ENCODE assay signal across 16 cellular contexts in genomic region chr3:128274837-128275236, GRCh38.
DNase-seq lines count a peak whose midpoint lies in the region; ATAC-seq, FAIRE-seq and TF ChIP-seq lines count a peak whose summit lies in the region.
"Had no signal": no experiment of that assay in that cellular context is flagged by ENCODE, and none has a peak within 500 bp of the region (broad histone marks: within the 10 kb centered on the region; RNA-seq: fewer than 3 reads in every experiment).

No MANE protein-coding gene starts in this region.

- no peak overlapping the region for H3K4me3 ChIP-seq in coronary artery
- no peak overlapping the region for H3K4me3 ChIP-seq in psoas muscle

- H3K9me3 Mint-ChIP-seq in activated T-helper 17 cell treated with anti-CD3 and anti-CD28 coated beads, Interleukin-2, amount 50 U/mL, for 72 hours = no peaks in the 10 kb centered on the region

- no peaks in the 10 kb centered on the region for H3K27me3 ChIP-seq in psoas muscle (ENCODE audit: insufficient read depth in 3 of 3, low read length in 2 of 3)

- H3K36me3 ChIP-seq in psoas muscle (ENCODE audit: insufficient read depth in 1 of 2, low read depth in 1 of 2) = no peaks in the 10 kb centered on the region

- H3K27me3 Mint-ChIP-seq in activated T-helper 17 cell treated with anti-CD3 and anti-CD28 coated beads, Interleukin-2, amount 50 U/mL, for 72 hours = no peaks in the 10 kb centered on the region

- no peak overlapping the region for H3K4me3 Mint-ChIP-seq in activated T-helper 17 cell treated with anti-CD3 and anti-CD28 coated beads, Interleukin-2, amount 50 U/mL, for 72 hours

- ATAC-seq in psoas muscle (no peak), HG03097 (IDR thresholded peaks at IDR 0.05; ENCODE audit: low FRiP score, unreplicated experiment) (no peak)
- no peak for ATAC-seq in activated T-helper 17 cell treated with anti-CD3 and anti-CD28 coated beads, Interleukin-2, amount 50 U/mL, for 72 hours (replicated peaks)
- ATAC-seq: HCT116, left colon had no signal

- DNase-seq in AG08396 (ENCODE audit: low spot score) (peak; percentile 80), HTR-8/SVneo (ENCODE audit: insufficient read length, low spot score) (peak; percentile 91), coronary artery (ENCODE audit: low spot score) (peak; percentile 43), kidney glomerular epithelial cell (lab: John Stamatoyannopoulos, UW) (peak; percentile 22), psoas muscle (no peak), HuH-7.5 (ENCODE audit: low spot score) (no peak)
- DNase-seq: C1 segment of cervical spinal cord; erythroblast; left colon; NCI-H1105; stimulated activated CD4-positive, alpha-beta T cell treated with anti-CD3 and anti-CD28 coated beads, Interleukin-2, amount 100 ng/mL, for 24 hours; stimulated activated naive CD4-positive, alpha-beta T cell treated with Interleukin-2 at 50 U/mL for 16 hours; T-helper 1 cell had no signal

- no peaks in the 10 kb centered on the region for H3K9me3 ChIP-seq in psoas muscle

- WGBS in psoas muscle, 3 donors = 96 to 97% (median 97%) methylated on average over 7 of the region's 7 CpGs

- no peaks in the 10 kb centered on the region for H3K36me3 Mint-ChIP-seq in activated T-helper 17 cell treated with anti-CD3 and anti-CD28 coated beads, Interleukin-2, amount 50 U/mL, for 72 hours (ENCODE audit: low read depth)

- no peak overlapping the region for H3K27ac Mint-ChIP-seq in activated T-helper 17 cell treated with anti-CD3 and anti-CD28 coated beads, Interleukin-2, amount 50 U/mL, for 72 hours

- FAIRE-seq in HTR-8/SVneo (lab: Jason Lieb, UNC) = peak; percentile 89

- H3K27ac ChIP-seq in coronary artery (no peak overlapping the region), psoas muscle (no peak overlapping the region)

- no peaks in the 10 kb centered on the region for H3K4me1 Mint-ChIP-seq in activated T-helper 17 cell treated with anti-CD3 and anti-CD28 coated beads, Interleukin-2, amount 50 U/mL, for 72 hours

- no peak for TF ChIP-seq CTCF in coronary artery (IDR thresholded peaks at IDR 0.05)
- TF ChIP-seq CTCF in psoas muscle (IDR thresholded peaks at IDR 0.05) = no peak

- no peaks in the 10 kb centered on the region for H3K4me1 ChIP-seq in psoas muscle

- intact Hi-C loops in psoas muscle (cut with DNase I) = no loop called here

Comparison
In these comparisons a context has a peak if more than half of its experiments do, and no peak if none do; other contexts are left out.
1. DNase-seq: peak in AG08396 (single experiment), HTR-8/SVneo (single experiment), coronary artery (single experiment) and kidney glomerular epithelial cell (single experiment); none in psoas muscle (0 of 2) and HuH-7.5 (single experiment).